3 cellular contexts compared by ENCODE assay signal in genomic region chr17:50221500-50222480, GRCh38.
A peak's percentile ranks its signal among the peaks of the same experiment; 100 is the strongest.
TF ChIP-seq lines count a peak whose summit lies in the region.

No MANE protein-coding gene starts in this region.

TF ChIP-seq in A549, 52 proteins besides CTCF, POLR2A, EP300 and RAD21:
- TF ChIP-seq SMC3 (IDR thresholded peaks at IDR 0.05), result no peak
- TF ChIP-seq TFCP2L1 (CRISPR knock-in tag; IDR thresholded peaks at IDR 0.05), result no peak
- no peak for TF ChIP-seq KDM5A (IDR thresholded peaks at IDR 0.05)
- no peak for TF ChIP-seq CHD2 (IDR thresholded peaks at IDR 0.05; ENCODE audit: low read length, partially characterized antibody)
- peak; percentile 25 for TF ChIP-seq ZFP36 (IDR thresholded peaks at IDR 0.05; ENCODE audit: borderline replicate concordance, partially characterized antibody)
- no peak for TF ChIP-seq POLR2AphosphoS2 (conservative IDR thresholded peaks at IDR 0.05; ENCODE audit: low read length)
- peak; percentile 58 to 62; a peak in 3 of 4 replicates for TF ChIP-seq CEBPB (IDR thresholded peaks at IDR 0.05)
- TF ChIP-seq KDM1A (IDR thresholded peaks at IDR 0.05; ENCODE audit: low read depth), result peak; percentile 60; the same call in 1 of the 2 replicates
- TF ChIP-seq ATOH8 (CRISPR knock-in tag; IDR thresholded peaks at IDR 0.05; ENCODE audit: low read depth), result no peak
- no peak for TF ChIP-seq RNF2 (IDR thresholded peaks at IDR 0.05; ENCODE audit: borderline replicate concordance, low read depth)
- TF ChIP-seq MAFK (IDR thresholded peaks at IDR 0.05; ENCODE audit: partially characterized antibody), result no peak
- no peak for TF ChIP-seq ESRRA (IDR thresholded peaks at IDR 0.05; ENCODE audit: borderline replicate concordance, low read length)
- TF ChIP-seq NPAS2 (CRISPR knock-in tag; IDR thresholded peaks at IDR 0.05; ENCODE audit: borderline replicate concordance), result no peak
- no peak for TF ChIP-seq RCOR1 (IDR thresholded peaks at IDR 0.05; ENCODE audit: low read depth, low read length)
- no peak for TF ChIP-seq HOXB13 (CRISPR knock-in tag; IDR thresholded peaks at IDR 0.05; ENCODE audit: low read depth)
- no peak for TF ChIP-seq USF2 (IDR thresholded peaks at IDR 0.05)
- no peak for TF ChIP-seq HOXA7 (CRISPR knock-in tag; IDR thresholded peaks at IDR 0.05)
- TF ChIP-seq EHF (CRISPR knock-in tag; IDR thresholded peaks at IDR 0.05), result no peak
- TF ChIP-seq GATA3 (IDR thresholded peaks at IDR 0.05; ENCODE audit: borderline replicate concordance), result no peak
- no peak for TF ChIP-seq E2F6 (IDR thresholded peaks at IDR 0.05; ENCODE audit: borderline replicate concordance, low read depth)
- no peak for TF ChIP-seq FOSB (CRISPR knock-in tag; IDR thresholded peaks at IDR 0.05)
- no peak for TF ChIP-seq HEYL (CRISPR knock-in tag; IDR thresholded peaks at IDR 0.05)
- no peak for TF ChIP-seq BCL3 (IDR thresholded peaks at IDR 0.05)
- TF ChIP-seq NFE2L2 (conservative IDR thresholded peaks at IDR 0.05; ENCODE audit: low read length), result no peak
- no peak for TF ChIP-seq TP53 (CRISPR knock-in tag; IDR thresholded peaks at IDR 0.05)

TF ChIP-seq in IMR-90, 13 proteins besides CTCF, POLR2A, EP300 and RAD21:
- TF ChIP-seq RCOR1 (IDR thresholded peaks at IDR 0.05; ENCODE audit: insufficient replicate concordance, low read length), result no peak
- peak; percentile 70; the same call in 1 of the 2 replicates for TF ChIP-seq CEBPB (IDR thresholded peaks at IDR 0.05; ENCODE audit: low read depth, low read length)
- 0 out of 2 replicates have a peak, but pooled peaks have one; percentile 25 for TF ChIP-seq MAZ (IDR thresholded peaks at IDR 0.05; ENCODE audit: borderline replicate concordance, low read depth, low read length)

TF ChIP-seq in GM12878, 131 proteins besides CTCF, POLR2A, EP300 and RAD21:
- TF ChIP-seq ZBTB4 (CRISPR knock-in tag; IDR thresholded peaks at IDR 0.05) (no peak), IKZF1 (conservative IDR thresholded peaks at IDR 0.05) (no peak), SPI1 (IDR thresholded peaks at IDR 0.05; ENCODE audit: borderline replicate concordance, insufficient read depth, low read depth, low read length) (peak; percentile 35; the same call in 1 of the 2 replicates), PKNOX1 (IDR thresholded peaks at IDR 0.05) (no peak), ZNF384 (IDR thresholded peaks at IDR 0.05; ENCODE audit: borderline replicate concordance, low read depth, low read length) (no peak)
TF ChIP-seq in GM12878: peak in this region for 1.
